Comparison of ENCODE assay signal across 25 cellular contexts in genomic region chr14:52900731-52901130, GRCh38. TPM values are rescaled to one million over a fixed set of nuclear protein-coding genes. Genes with fewer than 3 reads are reported as not detected.
"Had no signal": no experiment of that assay in that cellular context is flagged by ENCODE, and none has a peak within 500 bp of the region (broad histone marks: within the 10 kb centered on the region; RNA-seq: fewer than 3 reads in every experiment).

No MANE protein-coding gene starts in this region.

- DNase-seq: activated CD4-positive, alpha-beta T cell treated with anti-CD3 and anti-CD28 coated beads, Interleukin-2, amount 10 ng/mL, durations not matched to agents 24 days and 14 days; activated CD8-positive, alpha-beta T cell treated with anti-CD3 and anti-CD28 coated beads, Interleukin-2, amount 10 ng/mL, durations not matched to agents 7 days and 5 days; activated naive CD4-positive, alpha-beta T cell treated with Interleukin-2 at 50 U/mL for 16 hours; activated naive CD8-positive, alpha-beta T cell treated with anti-CD3 and anti-CD28 coated beads, Interleukin-2, amount 10 ng/mL, durations not matched to agents 7 days and 5 days; activated T-cell treated with anti-CD3 and anti-CD28 coated beads, Interleukin-2, amount 50 U/mL, for 24 hours; amygdala; body of pancreas; caudate nucleus; colonic mucosa; endodermal cell; gastrocnemius medialis; head of caudate nucleus; kidney glomerular epithelial cell; left ventricle myocardium superior; natural killer cell; stimulated activated CD4-positive, alpha-beta T cell treated with anti-CD3 and anti-CD28 coated beads, Interleukin-4, amount 100 ng/mL, for 24 hours; T-helper 1 cell; T-helper 9 cell; upper lobe of right lung had no signal

- H3K9me3 Mint-ChIP-seq: activated CD4-positive, alpha-beta T cell treated with anti-CD3 and anti-CD28 coated beads, Interleukin-2, amount 10 ng/mL, durations not matched to agents 24 days and 14 days; activated naive CD8-positive, alpha-beta T cell treated with anti-CD3 and anti-CD28 coated beads, Interleukin-2, amount 10 ng/mL, durations not matched to agents 7 days and 5 days; activated T-cell treated with anti-CD3 and anti-CD28 coated beads, Interleukin-2, amount 50 U/mL, for 24 hours; activated T-helper 2 cell treated with anti-CD3 and anti-CD28 coated beads, Interferon-gamma antibody, Interleukin-2, Interleukin-4, amounts not matched to agents 10 μg/mL and 5 μg/mL and 100 μg/mL, durations not matched to agents 14 hours and 24 hours and 36 hours; endodermal cell; natural killer cell; stimulated activated effector memory CD8-positive, alpha-beta T cell treated with anti-CD3 and anti-CD28 coated beads, Interleukin-12 subunit alpha, Interleukin-12 subunit beta, amount 100 ng/mL, for 72 hours had no signal

- H3K27ac Mint-ChIP-seq: activated CD4-positive, alpha-beta T cell treated with anti-CD3 and anti-CD28 coated beads, Interleukin-2, amount 10 ng/mL, durations not matched to agents 24 days and 14 days; activated CD8-positive, alpha-beta T cell treated with anti-CD3 and anti-CD28 coated beads, Interleukin-2, amount 10 ng/mL, durations not matched to agents 7 days and 5 days; activated naive CD8-positive, alpha-beta T cell treated with anti-CD3 and anti-CD28 coated beads, Interleukin-2, amount 10 ng/mL, durations not matched to agents 7 days and 5 days; activated T-cell treated with anti-CD3 and anti-CD28 coated beads, Interleukin-2, amount 50 U/mL, for 24 hours; activated T-helper 2 cell treated with anti-CD3 and anti-CD28 coated beads, Interferon-gamma antibody, Interleukin-2, Interleukin-4, amounts not matched to agents 10 μg/mL and 5 μg/mL and 100 μg/mL, durations not matched to agents 14 hours and 24 hours and 36 hours; natural killer cell; stimulated activated effector memory CD8-positive, alpha-beta T cell treated with anti-CD3 and anti-CD28 coated beads, Interleukin-12 subunit alpha, Interleukin-12 subunit beta, amount 100 ng/mL, for 72 hours had no signal

- H3K27me3 ChIP-seq: body of pancreas, colonic mucosa, gastrocnemius medialis, upper lobe of right lung had no signal

- H3K27me3 Mint-ChIP-seq: activated naive CD8-positive, alpha-beta T cell treated with anti-CD3 and anti-CD28 coated beads, Interleukin-2, amount 10 ng/mL, durations not matched to agents 7 days and 5 days; activated T-cell treated with anti-CD3 and anti-CD28 coated beads, Interleukin-2, amount 50 U/mL, for 24 hours had no signal

- H3K4me3 Mint-ChIP-seq: activated CD4-positive, alpha-beta T cell treated with anti-CD3 and anti-CD28 coated beads, Interleukin-2, amount 10 ng/mL, durations not matched to agents 24 days and 14 days; activated CD8-positive, alpha-beta T cell treated with anti-CD3 and anti-CD28 coated beads, Interleukin-2, amount 10 ng/mL, durations not matched to agents 7 days and 5 days; activated naive CD8-positive, alpha-beta T cell treated with anti-CD3 and anti-CD28 coated beads, Interleukin-2, amount 10 ng/mL, durations not matched to agents 7 days and 5 days; activated T-cell treated with anti-CD3 and anti-CD28 coated beads, Interleukin-2, amount 50 U/mL, for 24 hours; natural killer cell; stimulated activated effector memory CD8-positive, alpha-beta T cell treated with anti-CD3 and anti-CD28 coated beads, Interleukin-12 subunit alpha, Interleukin-12 subunit beta, amount 100 ng/mL, for 72 hours had no signal

- H3K36me3 Mint-ChIP-seq: activated naive CD8-positive, alpha-beta T cell treated with anti-CD3 and anti-CD28 coated beads, Interleukin-2, amount 10 ng/mL, durations not matched to agents 7 days and 5 days; natural killer cell had no signal

- H3K4me3 ChIP-seq: body of pancreas, colonic mucosa, gastrocnemius medialis, smooth muscle cell, thoracic aorta, upper lobe of right lung had no signal

- H3K4me1 ChIP-seq: body of pancreas, colonic mucosa, parathyroid adenoma had no signal

- H3K4me1 Mint-ChIP-seq: activated CD4-positive, alpha-beta T cell treated with anti-CD3 and anti-CD28 coated beads, Interleukin-2, amount 10 ng/mL, durations not matched to agents 24 days and 14 days; activated naive CD8-positive, alpha-beta T cell treated with anti-CD3 and anti-CD28 coated beads, Interleukin-2, amount 10 ng/mL, durations not matched to agents 7 days and 5 days; natural killer cell; stimulated activated effector memory CD8-positive, alpha-beta T cell treated with anti-CD3 and anti-CD28 coated beads, Interleukin-12 subunit alpha, Interleukin-12 subunit beta, amount 100 ng/mL, for 72 hours had no signal

- H3K9me3 ChIP-seq: body of pancreas, colonic mucosa, gastrocnemius medialis, thoracic aorta, upper lobe of right lung had no signal

- ATAC-seq: activated CD8-positive, alpha-beta T cell treated with anti-CD3 and anti-CD28 coated beads, Interleukin-2, amount 10 ng/mL, durations not matched to agents 7 days and 5 days; body of pancreas; gastrocnemius medialis; left ventricle myocardium superior; natural killer cell; sciatic nerve; stimulated activated effector memory CD8-positive, alpha-beta T cell treated with anti-CD3 and anti-CD28 coated beads, Interleukin-12 subunit alpha, Interleukin-12 subunit beta, amount 100 ng/mL, for 72 hours; upper lobe of right lung had no signal

- H3K27ac ChIP-seq: body of pancreas, colonic mucosa, gastrocnemius medialis, parathyroid adenoma, upper lobe of right lung had no signal

- H3K36me3 ChIP-seq: colonic mucosa, thoracic aorta had no signal

RNA-seq across cellular contexts. Expression of gene FERMT2, which starts 50.1 kb away (rescaled TPM):
- total RNA-seq: activated CD8-positive, alpha-beta T cell treated with anti-CD3 and anti-CD28 coated beads, Interleukin-2, amount 10 ng/mL, durations not matched to agents 7 days and 5 days had no signal
